Comparison of ENCODE assay signal across 16 cellular contexts in the genomic region with DNA sequence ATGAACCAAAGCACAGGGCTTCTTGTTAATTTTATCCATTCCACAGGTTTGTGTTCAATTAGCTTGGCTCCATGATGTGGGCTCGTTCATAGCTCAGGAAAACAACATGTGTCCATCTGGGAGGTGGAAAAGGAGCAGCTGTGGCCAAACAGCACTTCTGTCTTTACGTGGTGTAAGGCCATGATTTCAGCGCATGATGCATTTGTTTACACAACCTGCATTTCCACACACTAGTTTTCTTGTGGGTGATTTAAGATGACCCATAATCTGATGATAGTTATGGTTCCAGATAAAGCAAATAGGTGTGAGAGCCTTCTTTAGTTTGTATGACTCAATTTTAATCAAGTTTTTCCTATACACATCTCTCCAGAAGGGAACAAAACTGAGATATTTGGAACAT.
DNase-seq lines count a peak whose midpoint lies in the region; ATAC-seq and TF ChIP-seq lines count a peak whose summit lies in the region.
"Had no signal": no experiment of that assay in that cellular context is flagged by ENCODE, and none has a peak within 500 bp of the region (broad histone marks: within the 10 kb centered on the region; RNA-seq: fewer than 3 reads in every experiment).

No MANE protein-coding gene starts in this region.

- peak overlapping the region in 8 of 10 donors; percentile 27 to 69 (median 42) for H3K27ac ChIP-seq in heart right ventricle
- no peak overlapping the region for H3K27ac ChIP-seq in Peyer's patch

- peaks cover 0 to 68% (median 9%) of the 10 kb centered on the region in 9 donors for H3K36me3 ChIP-seq in heart right ventricle
- H3K36me3 ChIP-seq in Peyer's patch: no peaks in the 10 kb centered on the region

- 77% methylated on average over 3 of the region's 3 CpGs for WGBS in heart right ventricle, 2 donors

- TF ChIP-seq POLR2A in Peyer's patch (IDR thresholded peaks at IDR 0.05): no peak

- peaks cover 3 to 37% (median 22%) of the 10 kb centered on the region in 9 donors for H3K4me1 ChIP-seq in heart right ventricle
- H3K4me1 ChIP-seq in Peyer's patch: no peaks in the 10 kb centered on the region

- TF ChIP-seq CTCF in heart right ventricle (IDR thresholded peaks at IDR 0.05) (no peak), fibroblast of mammary gland (conservative IDR thresholded peaks at IDR 0.05; ENCODE audit: control insufficient read depth, insufficient read depth, low read depth, low read length) (no peak), Peyer's patch (IDR thresholded peaks at IDR 0.05) (no peak)

- H3K4me3 ChIP-seq in heart right ventricle (no peak overlapping the region), fibroblast of mammary gland (ENCODE audit: control insufficient read depth, low read depth, low read length) (no peak overlapping the region), skeletal muscle cell (ENCODE audit: low read depth, low read length) (no peak overlapping the region), Peyer's patch (no peak overlapping the region)

- H3K9me3 ChIP-seq in heart right ventricle (no peaks in the 10 kb centered on the region), Peyer's patch (no peaks in the 10 kb centered on the region)

- no peak for DNase-seq in heart right ventricle
- no peak for DNase-seq in Right ventricle myocardium inferior (ENCODE audit: missing footprints)
- peak; percentile 82 for DNase-seq in SHP77 treated with DMSO at 0.1 percent for 48 hours (lab: John Stamatoyannopoulos, UW)
- DNase-seq in fibroblast of mammary gland (ENCODE audit: low read depth): peak; percentile 93
- DNase-seq in skeletal muscle cell (ENCODE audit: low read depth): peak; percentile 58
- DNase-seq in stimulated activated CD4-positive, alpha-beta T cell treated with anti-CD3 and anti-CD28 coated beads, Interleukin-2, amount 100 ng/mL, for 24 hours: no peak
- no peak for DNase-seq in Peyer's patch
- DNase-seq in cerebellar cortex (ENCODE audit: low spot score): no peak
- DNase-seq: activated CD8-positive, alpha-beta T cell treated with anti-CD3 and anti-CD28 coated beads, Interleukin-2, amount 10 ng/mL, durations not matched to agents 7 days and 5 days; CD4-positive, alpha-beta memory T cell; cortex of kidney; NCI-H1048; NCI-H774; posterior cingulate gyrus; stimulated activated naive CD8-positive, alpha-beta T cell treated with anti-CD3 and anti-CD28 coated beads, Interleukin-15, amount 100 ng/mL, for 72 hours had no signal

- intact Hi-C loops in heart right ventricle (cut with DNase I): loop anchor here in 1 of 10 donors (2.0 kb wide), 1 partner anchor 45 kb away; no protein-coding TSS in a partner anchor
- intact Hi-C loops in Right ventricle myocardium inferior (cut with DNase I): no loop called here

- H3K27me3 ChIP-seq in heart right ventricle: no peaks in the 10 kb centered on the region
- H3K27me3 ChIP-seq in Peyer's patch: no peaks in the 10 kb centered on the region

- peak in 1 of 8 donors; percentile 9 for ATAC-seq in heart right ventricle
- ATAC-seq in Right ventricle myocardium inferior: no peak
- ATAC-seq: activated CD8-positive, alpha-beta T cell treated with anti-CD3 and anti-CD28 coated beads, Interleukin-2, amount 10 ng/mL, durations not matched to agents 7 days and 5 days; stimulated activated naive CD8-positive, alpha-beta T cell treated with anti-CD3 and anti-CD28 coated beads, Interleukin-15, amount 100 ng/mL, for 72 hours; WTC11 had no signal

Comparison
In these comparisons a context has a peak if more than half of its experiments do, and no peak if none do; other contexts are left out.
1. DNase-seq: peak in SHP77 treated with DMSO at 0.1 percent for 48 hours (single experiment), fibroblast of mammary gland (single experiment) and skeletal muscle cell (single experiment); none in heart right ventricle (0 of 2), Right ventricle myocardium inferior (single experiment), stimulated activated CD4-positive, alpha-beta T cell treated with anti-CD3 and anti-CD28 coated beads, Interleukin-2, amount 100 ng/mL, for 24 hours (0 of 2), Peyer's patch (0 of 3) and cerebellar cortex (single experiment).
2. H3K27ac ChIP-seq: peak in heart right ventricle (8 of 10); none in Peyer's patch (0 of 4).